Comparison of ENCODE assay signal across 8 cellular contexts in the genomic region with DNA sequence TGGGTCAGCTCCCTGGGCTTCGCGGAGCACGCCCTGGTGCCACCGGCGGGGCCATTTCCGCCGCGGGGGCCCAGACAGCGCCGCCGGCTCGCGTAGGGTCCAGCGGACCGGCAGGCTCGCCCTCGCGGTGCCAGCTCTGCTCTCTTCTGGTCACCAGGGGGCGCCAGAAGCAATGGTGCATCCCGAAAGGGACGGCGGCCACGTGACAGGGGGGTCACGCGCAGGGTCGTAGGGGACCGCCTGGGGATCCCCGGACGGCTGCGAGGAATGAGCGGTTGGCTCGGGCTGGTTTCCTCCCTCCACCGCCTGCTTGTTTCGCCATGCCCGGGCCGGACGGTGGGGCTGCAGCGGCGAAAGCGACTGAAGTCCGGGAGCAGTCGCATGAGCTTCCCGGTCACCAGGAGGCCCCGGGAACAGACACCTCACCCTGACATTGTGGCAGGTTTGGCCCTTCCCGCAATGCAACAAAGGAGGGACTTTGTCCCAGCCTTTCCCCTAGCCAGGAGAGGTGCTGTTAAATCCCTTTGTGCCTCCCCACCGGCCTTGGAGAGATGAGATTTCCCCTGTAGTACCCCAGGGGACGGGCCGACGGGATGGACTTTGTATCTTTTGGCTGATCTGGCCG.
DNase-seq lines count a peak whose midpoint lies in the region; ATAC-seq and TF ChIP-seq lines count a peak whose summit lies in the region.

No MANE protein-coding gene starts in this region.

- ATAC-seq in GM19397 (IDR thresholded peaks at IDR 0.05; ENCODE audit: unreplicated experiment) (peak; percentile 88), GM18505 (IDR thresholded peaks at IDR 0.05; ENCODE audit: unreplicated experiment) (no peak)

- TF ChIP-seq CTCF in choroid plexus epithelial cell (conservative IDR thresholded peaks at IDR 0.05; ENCODE audit: low read depth, low read length), result peak; percentile 58

- peak overlapping the region; percentile 56 for H3K4me3 ChIP-seq in choroid plexus epithelial cell (ENCODE audit: low read depth, low read length)

- DNase-seq in Ammon's horn (ENCODE audit: low spot score) (peak; percentile 81), NCI-H1105 treated with DMSO at 0.1 percent for 48 hours (lab: John Stamatoyannopoulos, UW) (peak; percentile 55), choroid plexus epithelial cell (ENCODE audit: low read depth) (peak; percentile 63)
- DNase-seq in activated CD4-positive, alpha-beta T cell treated with anti-CD3 and anti-CD28 coated beads for 24 hours (ENCODE audit: low read depth in 2 of 2), result peak; percentile 47 to 59
- peak; percentile 81 for DNase-seq in stimulated activated CD4-positive, alpha-beta T cell treated with anti-CD3 and anti-CD28 coated beads, Interleukin-15, amount 100 ng/mL, for 24 hours

- no peak for TF ChIP-seq POLR2A in GM18505 (IDR thresholded peaks at IDR 0.05; ENCODE audit: borderline replicate concordance, extremely low read depth, insufficient read depth, insufficient read length)

- no peaks in the 10 kb centered on the region for H3K27me3 ChIP-seq in layer of hippocampus (ENCODE audit: control insufficient read depth, insufficient read depth, low read length)

- H3K27ac ChIP-seq in layer of hippocampus (ENCODE audit: low read depth, low read length), result peak overlapping the region; percentile 57
